In genomic region chr11:28107726-28108618, GRCh38 we compare ENCODE assay signal across 7 cellular contexts.
DNase-seq lines count a peak whose midpoint lies in the region; ATAC-seq and TF ChIP-seq lines count a peak whose summit lies in the region.

TSS of gene KIF18A (minus strand) at chr11:28108156. CDS start at chr11:28097947, 10,209 bp downstream.
TSS of gene METTL15 (plus strand) at chr11:28108388. CDS start at chr11:28113335, 4,947 bp downstream.

- no peak for TF ChIP-seq CTCF in astrocyte of the spinal cord (IDR thresholded peaks at IDR 0.05; ENCODE audit: low read depth, low read length)
- TF ChIP-seq CTCF in retinal pigment epithelial cell (conservative IDR thresholded peaks at IDR 0.05; ENCODE audit: low read depth, low read length): no peak

- in situ Hi-C loops in astrocyte of the spinal cord (cut with HindIII; ENCODE audit: low sequenced_read_pairs): no loop called here

- peak; percentile 92 for ATAC-seq in GM18508 (IDR thresholded peaks at IDR 0.05; ENCODE audit: insufficient read depth, unreplicated experiment)
- ATAC-seq in HG03025 (IDR thresholded peaks at IDR 0.05; ENCODE audit: low FRiP score, unreplicated experiment): peak; percentile 97

- H3K4me3 ChIP-seq in astrocyte of the spinal cord (ENCODE audit: low read depth, low read length) (peak within 1 kb of the TSS; percentile 84), retinal pigment epithelial cell (ENCODE audit: low read length) (peak within 1 kb of the TSS; percentile 77)

- DNase-seq in NCI-H2081 (lab: John Stamatoyannopoulos, UW) (peak; percentile 97 to 99), T1000 (lab: John Stamatoyannopoulos, UW) (peak; percentile 98), astrocyte of the spinal cord (ENCODE audit: low read depth, low spot score) (peak; percentile 100), hippocampal formation (lab: John Stamatoyannopoulos, UW) (peak; percentile 96 to 100), retinal pigment epithelial cell (ENCODE audit: low read depth) (peak; percentile 96)

Comparison
In these comparisons a context has a peak if more than half of its experiments do, and no peak if none do; other contexts are left out.
1. Peak in every context shown above with its lines: DNase-seq, ATAC-seq and H3K4me3 ChIP-seq.